In genomic region chr2:232431705-232432590, GRCh38 we compare ENCODE assay signal across 25 cellular contexts. TPM values are rescaled to one million over a fixed set of nuclear protein-coding genes. Genes with fewer than 3 reads are reported as not detected.
"Had no signal": no experiment of that assay in that cellular context is flagged by ENCODE, and none has a peak within 500 bp of the region (broad histone marks: within the 10 kb centered on the region; RNA-seq: fewer than 3 reads in every experiment).

No MANE protein-coding gene starts in this region.

- ATAC-seq: left cardiac atrium, natural killer cell, pancreas had no signal

- H3K36me3 ChIP-seq: breast epithelium, neutrophil, pancreas, tibial nerve, WERI-Rb-1 had no signal

- H3K9me3 ChIP-seq: breast epithelium, neutrophil, pancreas, tibial nerve had no signal

- H3K27ac ChIP-seq: breast epithelium, hepatocyte, neutrophil, pancreas, tibial nerve, WERI-Rb-1 had no signal

- H3K4me2 ChIP-seq: hepatocyte had no signal

- H2AFZ ChIP-seq: hepatocyte had no signal

- H3K4me3 ChIP-seq: breast epithelium, hepatocyte, lung, pancreas, tibial nerve had no signal

- H3K27me3 ChIP-seq: breast epithelium, hepatocyte, tibial nerve had no signal

- H3K79me2 ChIP-seq: hepatocyte had no signal

- FAIRE-seq: colon, frontal cortex, pancreas, TTC549 had no signal

- DNase-seq: activated CD4-positive, alpha-beta T cell treated with anti-CD3 and anti-CD28 coated beads for 1 hour; activated naive CD4-positive, alpha-beta T cell treated with Interleukin-2 at 50 U/mL for 16 hours; activated naive CD8-positive, alpha-beta T cell treated with anti-CD3 and anti-CD28 coated beads, Interleukin-2, amount 10 ng/mL, durations not matched to agents 7 days and 5 days; activated T-cell treated with anti-CD3 and anti-CD28 coated beads, Interleukin-2, amount 50 U/mL, for 1 hour; amniotic stem cell; effector memory CD4-positive, alpha-beta T cell; left cardiac atrium; midbrain; natural killer cell; right cardiac atrium; stimulated activated CD4-positive, alpha-beta T cell treated with anti-CD3 and anti-CD28 coated beads, Interleukin-4, amount 100 ng/mL, for 24 hours; T-helper 1 cell; WERI-Rb-1 had no signal

- H3K4me1 ChIP-seq: breast epithelium, pancreas, tibial nerve had no signal

RNA-seq across cellular contexts. Expression of gene ALPI, which starts 24.0 kb away (rescaled TPM):
- total RNA-seq: activated naive CD8-positive, alpha-beta T cell treated with anti-CD3 and anti-CD28 coated beads, Interleukin-2, amount 10 ng/mL, durations not matched to agents 7 days and 5 days; dermis microvascular lymphatic vessel endothelial cell; esophagus mucosa; frontal cortex; left cardiac atrium; lung; natural killer cell; pancreas; pulmonary artery endothelial cell; right cardiac atrium; tibial nerve had no signal
- polyA plus RNA-seq: lung, pancreas, right cardiac atrium had no signal

RNA-seq across cellular contexts. Expression of gene ALPG, which starts 25.3 kb away (rescaled TPM):
- total RNA-seq: activated naive CD8-positive, alpha-beta T cell treated with anti-CD3 and anti-CD28 coated beads, Interleukin-2, amount 10 ng/mL, durations not matched to agents 7 days and 5 days; breast epithelium; dermis microvascular lymphatic vessel endothelial cell; esophagus mucosa; frontal cortex; left cardiac atrium; natural killer cell; pancreas; pulmonary artery endothelial cell; right cardiac atrium; tibial nerve had no signal
- polyA plus RNA-seq: pancreas, right cardiac atrium had no signal

RNA-seq across cellular contexts. Expression of gene ALPP, which starts 53.4 kb away (rescaled TPM):
- total RNA-seq: activated naive CD8-positive, alpha-beta T cell treated with anti-CD3 and anti-CD28 coated beads, Interleukin-2, amount 10 ng/mL, durations not matched to agents 7 days and 5 days; breast epithelium; dermis microvascular lymphatic vessel endothelial cell; esophagus mucosa; frontal cortex; left cardiac atrium; pancreas; pulmonary artery endothelial cell; right cardiac atrium; tibial nerve had no signal
- polyA plus RNA-seq: pancreas, right cardiac atrium had no signal

RNA-seq across cellular contexts. Expression of gene ECEL1, which starts 55.7 kb away (rescaled TPM):
- total RNA-seq: activated naive CD8-positive, alpha-beta T cell treated with anti-CD3 and anti-CD28 coated beads, Interleukin-2, amount 10 ng/mL, durations not matched to agents 7 days and 5 days; dermis microvascular lymphatic vessel endothelial cell; esophagus mucosa; natural killer cell; pulmonary artery endothelial cell had no signal
